1 cellular context compared by ENCODE assay signal in genomic region chr9:297795-298119, GRCh38.
A peak's percentile ranks its signal among the peaks of the same experiment; 100 is the strongest.
TF ChIP-seq lines count a peak whose summit lies in the region.

No MANE protein-coding gene starts in this region.

TF ChIP-seq in K562, 482 proteins besides CTCF, POLR2A, EP300 and RAD21 (continued from another document):
- 0 out of 2 replicates have a peak, but pooled peaks have one; percentile 2 for TF ChIP-seq ATF3 (IDR thresholded peaks at IDR 0.05)
- TF ChIP-seq ATF3 (CRISPR knock-in tag; conservative IDR thresholded peaks at IDR 0.05): no peak
